1 cellular context compared by ENCODE assay signal in genomic region chr12:108448246-108448645, GRCh38.
TF ChIP-seq lines count a peak whose summit lies in the region.

No MANE protein-coding gene starts in this region.

TF ChIP-seq in H1, 55 proteins besides CTCF, POLR2A, EP300 and RAD21:
- TF ChIP-seq TAF1 (IDR thresholded peaks at IDR 0.05; ENCODE audit: low read depth, low read length) (no peak), ATF2 (IDR thresholded peaks at IDR 0.05; ENCODE audit: low read length) (no peak), SAP30 (IDR thresholded peaks at IDR 0.05; ENCODE audit: insufficient read depth, insufficient replicate concordance, low read length) (no peak), ASH2L (IDR thresholded peaks at IDR 0.05; ENCODE audit: low read length) (no peak), RNF2 (IDR thresholded peaks at IDR 0.05; ENCODE audit: borderline replicate concordance, low read depth, low read length, missing control alignments, poor library complexity, severe bottlenecking) (no peak), SIRT6 (IDR thresholded peaks at IDR 0.05; ENCODE audit: low read length) (no peak)
TF ChIP-seq in H1: peak in this region for 0.
